16 cellular contexts compared by ENCODE assay signal in the genomic region with DNA sequence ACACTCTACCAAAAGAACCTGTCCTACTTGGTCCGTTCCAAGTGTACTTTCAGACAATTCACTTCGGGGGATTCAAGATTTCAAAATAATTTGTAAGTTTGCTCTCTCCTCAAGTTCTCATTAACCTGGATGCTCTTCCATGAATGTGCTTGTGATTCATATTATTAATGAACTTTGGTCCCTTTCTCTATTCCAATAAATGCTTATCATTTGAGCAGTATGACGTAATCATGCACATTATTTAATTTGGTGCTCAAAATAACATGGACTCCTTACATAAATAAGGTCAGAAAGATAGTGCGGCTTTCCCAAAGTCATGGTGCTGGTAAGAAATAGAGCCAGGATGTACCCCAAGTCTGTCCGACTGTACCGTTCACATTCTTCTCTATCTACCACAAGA.
DNase-seq lines count a peak whose midpoint lies in the region; ATAC-seq, FAIRE-seq and TF ChIP-seq lines count a peak whose summit lies in the region.
"Had no signal": no experiment of that assay in that cellular context is flagged by ENCODE, and none has a peak within 500 bp of the region (broad histone marks: within the 10 kb centered on the region; RNA-seq: fewer than 3 reads in every experiment).

No MANE protein-coding gene starts in this region.

- no peak overlapping the region for H3K4ac ChIP-seq in trophoblast cell (ENCODE audit: low read depth, low read length)

- H3K4me3 ChIP-seq in HEK293 (ENCODE audit: low read depth, low read length) (no peak overlapping the region), K562 (no peak overlapping the region), small intestine (ENCODE audit: low read depth in 1 of 2, low read length in 2 of 2) (no peak overlapping the region), trophoblast cell (ENCODE audit: low read depth, low read length) (no peak overlapping the region)
- H3K4me3 ChIP-seq: A549, GM12878 had no signal

- no peak for TF ChIP-seq EP300 in K562 (IDR thresholded peaks at IDR 0.05; ENCODE audit: low read length)

- DNase-seq in activated naive CD4-positive, alpha-beta T cell treated with anti-CD3 and anti-CD28 coated beads, Interleukin-2, amount 10 ng/mL, durations not matched to agents 7 days and 5 days: no peak
- no peak for DNase-seq in activated naive CD4-positive, alpha-beta T cell treated with anti-CD3 and anti-CD28 coated beads, Interleukin-2, amount 50 U/mL, for 16 hours
- DNase-seq in K562 (ENCODE audit: extremely low read depth in 1 of 4, low spot score in 3 of 4) (no peak), small intestine (peak; percentile 76), trophoblast cell (no peak)
- DNase-seq: AML-193; CD4-positive, alpha-beta T cell; DMS79 treated with DMSO at 0.1 percent for 48 hours; EL; H9 had no signal

- no peak overlapping the region for H3K23ac ChIP-seq in trophoblast cell (ENCODE audit: low read length)

- H3K4me1 ChIP-seq in HEK293 (ENCODE audit: control insufficient read depth, insufficient read depth, low read length) (no peaks in the 10 kb centered on the region), K562 (replicated peaks in 1 of 2; ENCODE audit: control insufficient read depth in 2 of 2, insufficient read depth in 2 of 2, low read length in 2 of 2) (no peaks in the 10 kb centered on the region), small intestine (ENCODE audit: control insufficient read depth in 2 of 2, insufficient read depth in 1 of 2, low read depth in 1 of 2, low read length in 1 of 2) (peaks cover 2 to 7% of the 10 kb centered on the region in 2 donors), trophoblast cell (ENCODE audit: control insufficient read depth in 1 of 2, insufficient read depth in 2 of 2, low read length in 2 of 2) (no peaks in the 10 kb centered on the region)

- intact Hi-C loops in K562 (cut with micrococcal nuclease): no loop called here

- peaks cover 13 to 19% of the 10 kb centered on the region in 2 experiments; a peak in 3 of 5 replicates for H3K27me3 ChIP-seq in K562 (ENCODE audit: control insufficient read depth in 2 of 2, insufficient read depth in 2 of 2, low read length in 2 of 2)
- no peaks in the 10 kb centered on the region for H3K27me3 ChIP-seq in small intestine (ENCODE audit: control insufficient read depth in 2 of 2, insufficient read depth in 2 of 2, low read length in 2 of 2)
- no peaks in the 10 kb centered on the region for H3K27me3 ChIP-seq in trophoblast cell (ENCODE audit: insufficient read depth, low read length)

- peaks cover 5% of the 10 kb centered on the region for H3K27me3 Mint-ChIP-seq in activated naive CD4-positive, alpha-beta T cell treated with anti-CD3 and anti-CD28 coated beads, Interleukin-2, amount 10 ng/mL, durations not matched to agents 7 days and 5 days

- in situ Hi-C loops in K562 (cut with MboI): no loop called here

- peak overlapping the region; percentile 89 for H3K27ac Mint-ChIP-seq in activated naive CD4-positive, alpha-beta T cell treated with anti-CD3 and anti-CD28 coated beads, Interleukin-2, amount 10 ng/mL, durations not matched to agents 7 days and 5 days
- H3K27ac Mint-ChIP-seq: CD4-positive, alpha-beta T cell; H9 had no signal

- 16% methylated on average over 6 of the region's 6 CpGs for WGBS in K562 (ENCODE audit: insufficient coverage, low coverage, missing lambda C conversion rate)
- WGBS in small intestine, 3 donors: 39 to 78% (median 45%) methylated on average over 6 of the region's 6 CpGs
- no CpG with 5 or more reads among the region's 6 CpGs for WGBS in trophoblast cell (ENCODE audit: extremely low coverage, insufficient coverage, insufficient read length)

- BruUV-seq in K562 (replicated peaks; lab: Mats Ljungman, UMichigan): no TSS peak

- no peak overlapping the region for H3K27ac ChIP-seq in HEK293 (ENCODE audit: extremely low read depth, low read depth, low read length)
- H3K27ac ChIP-seq in K562 (ENCODE audit: extremely low read depth, low read depth, low read length): no peak overlapping the region
- peak overlapping the region in 1 of 2 donors; percentile 58 for H3K27ac ChIP-seq in small intestine (ENCODE audit: low read depth in 1 of 2, low read length in 1 of 2)
- H3K27ac ChIP-seq in trophoblast cell (ENCODE audit: low read depth, low read length): no peak overlapping the region
- H3K27ac ChIP-seq: 22Rv1, A549 had no signal

- no peak for FAIRE-seq in K562 (lab: Jason Lieb, UNC)
- FAIRE-seq in small intestine (lab: Jason Lieb, UNC): no peak
- FAIRE-seq: A549, GM12878, H1 had no signal

- peaks cover 26% of the 10 kb centered on the region for H3K36me3 Mint-ChIP-seq in activated naive CD4-positive, alpha-beta T cell treated with anti-CD3 and anti-CD28 coated beads, Interleukin-2, amount 10 ng/mL, durations not matched to agents 7 days and 5 days

- CTCF ChIA-PET in activated naive CD4-positive, alpha-beta T cell treated with anti-CD3 and anti-CD28 coated beads, Interleukin-2, amount 10 ng/mL, durations not matched to agents 7 days and 5 days (lab: Charles Lee): interaction anchor here (1.1 kb wide), 1 partner anchor 228 kb away, joined by 5 read pairs; no protein-coding TSS in a partner anchor
- CTCF ChIA-PET in HEK293 (lab: Yijun Ruan, JAX): interaction anchor here (0.6 kb wide), 2 partner anchors 87 to 1658 kb away, joined by 3 to 5 read pairs; no protein-coding TSS in a partner anchor
- CTCF ChIA-PET in K562 (lab: Yijun Ruan, JAX; ENCODE audit: low intra/inter-chr PET ratio): no interaction called here

- H2BK120ac ChIP-seq in trophoblast cell (ENCODE audit: insufficient read depth, low read length, poor library complexity): no peak overlapping the region

- H3K18ac ChIP-seq in trophoblast cell (ENCODE audit: low read length): no peak overlapping the region

- peaks cover 2% of the 10 kb centered on the region; the same call in 1 of the 2 replicates for H3K9me3 ChIP-seq in HEK293 (ENCODE audit: control insufficient read depth, insufficient read depth, low read depth, low read length)
- no peaks in the 10 kb centered on the region for H3K9me3 ChIP-seq in K562 (replicated peaks; ENCODE audit: control insufficient read depth, insufficient read depth, low read depth, low read length)
- no peaks in the 10 kb centered on the region for H3K9me3 ChIP-seq in small intestine (ENCODE audit: control insufficient read depth, low read depth)
- no peaks in the 10 kb centered on the region for H3K9me3 ChIP-seq in trophoblast cell (ENCODE audit: insufficient read depth, low read depth, low read length)

- TF ChIP-seq CTCF in HEK293 (tag by site-specific recombination; IDR thresholded peaks at IDR 0.05) (no peak), K562 (IDR thresholded peaks at IDR 0.05 in 2 of 3, conservative IDR thresholded peaks at IDR 0.05 in 1 of 3; ENCODE audit: insufficient read depth in 2 of 3, low read depth in 1 of 3, low read length in 3 of 3) (no peak)

- H2BK12ac ChIP-seq in trophoblast cell (ENCODE audit: low read length): no peak overlapping the region

- no peak overlapping the region for H4K8ac ChIP-seq in trophoblast cell (ENCODE audit: low read depth, low read length)

- no peaks in the 10 kb centered on the region for H3K79me1 ChIP-seq in trophoblast cell (ENCODE audit: low read length)

- no peak overlapping the region for H3K14ac ChIP-seq in trophoblast cell (ENCODE audit: low read length)

- peaks cover 54% of the 10 kb centered on the region for H3K4me1 Mint-ChIP-seq in activated naive CD4-positive, alpha-beta T cell treated with anti-CD3 and anti-CD28 coated beads, Interleukin-2, amount 10 ng/mL, durations not matched to agents 7 days and 5 days
- H3K4me1 Mint-ChIP-seq: H9 had no signal

- POLR2A ChIA-PET in HEK293 (lab: Yijun Ruan, JAX) (no interaction called here), K562 (lab: Yijun Ruan, JAX) (interaction anchor here (1.0 to 2.4 kb wide), 2 partner anchors 11 to 167 kb away, joined by 3 to 6 read pairs; no protein-coding TSS in a partner anchor)

- no peak for TF ChIP-seq POLR2A in K562 (conservative IDR thresholded peaks at IDR 0.05)

- H2BK5ac ChIP-seq in trophoblast cell (ENCODE audit: low read depth, low read length, poor library complexity): no peak overlapping the region

- no peaks in the 10 kb centered on the region for H3K9me1 ChIP-seq in K562 (ENCODE audit: control insufficient read depth, insufficient read depth, low read length)

- no peak overlapping the region for H4K12ac ChIP-seq in trophoblast cell (ENCODE audit: low read depth, low read length)

- H4K20me1 ChIP-seq in K562 (replicated peaks; ENCODE audit: control insufficient read depth, insufficient read depth, low read length): no peaks in the 10 kb centered on the region

- no peaks in the 10 kb centered on the region for H3K79me2 ChIP-seq in K562 (ENCODE audit: control insufficient read depth, insufficient read depth, low read length)
- no peaks in the 10 kb centered on the region for H3K79me2 ChIP-seq in trophoblast cell (ENCODE audit: control insufficient read depth, insufficient read depth, low read length, poor library complexity)

- no peak for TF ChIP-seq RAD21 in K562 (CRISPR knock-in tag; conservative IDR thresholded peaks at IDR 0.05 in 1 of 2, IDR thresholded peaks at IDR 0.05 in 1 of 2)

- peaks cover 5% of the 10 kb centered on the region for H3K9me3 Mint-ChIP-seq in activated naive CD4-positive, alpha-beta T cell treated with anti-CD3 and anti-CD28 coated beads, Interleukin-2, amount 10 ng/mL, durations not matched to agents 7 days and 5 days
- H3K9me3 Mint-ChIP-seq: CD4-positive, alpha-beta T cell had no signal

- H3K36me3 ChIP-seq in HEK293 (ENCODE audit: control insufficient read depth in 2 of 2, insufficient read depth in 1 of 2, low read length in 2 of 2) (no peaks in the 10 kb centered on the region), K562 (ENCODE audit: control insufficient read depth, insufficient read depth, low read length) (no peaks in the 10 kb centered on the region), small intestine (ENCODE audit: control insufficient read depth in 2 of 2, insufficient read depth in 2 of 2, low read length in 2 of 2) (no peaks in the 10 kb centered on the region), trophoblast cell (ENCODE audit: control insufficient read depth in 1 of 2, insufficient read depth in 2 of 2, low read length in 2 of 2) (no peaks in the 10 kb centered on the region)

- H2AFZ ChIP-seq in K562 (ENCODE audit: low read depth, low read length) (no peak overlapping the region), trophoblast cell (ENCODE audit: insufficient read depth, low read length, poor library complexity) (no peak overlapping the region)

- H3K4me2 ChIP-seq in K562 (ENCODE audit: insufficient read depth, low read length) (no peak overlapping the region), trophoblast cell (ENCODE audit: low read length) (no peak overlapping the region)
- H3K4me2 ChIP-seq: A549 had no signal

- H4K91ac ChIP-seq in trophoblast cell (ENCODE audit: low read depth, low read length): no peak overlapping the region

- H3K4me3 Mint-ChIP-seq in activated naive CD4-positive, alpha-beta T cell treated with anti-CD3 and anti-CD28 coated beads, Interleukin-2, amount 10 ng/mL, durations not matched to agents 7 days and 5 days: no peak overlapping the region
- H3K4me3 Mint-ChIP-seq: CD4-positive, alpha-beta T cell; H9 had no signal

- H2AK5ac ChIP-seq in trophoblast cell (ENCODE audit: low read length): no peak overlapping the region

- ATAC-seq in K562 (no peak), HG03342 (IDR thresholded peaks at IDR 0.05; ENCODE audit: unreplicated experiment) (no peak)
- ATAC-seq: A549, GM12878 had no signal

- H3K9ac ChIP-seq in K562 (ENCODE audit: insufficient read depth in 1 of 2, low read depth in 2 of 2, low read length in 2 of 2) (no peak overlapping the region), trophoblast cell (ENCODE audit: low read length) (no peak overlapping the region)
